Comparison of ENCODE assay signal across 9 cellular contexts in the genomic region with DNA sequence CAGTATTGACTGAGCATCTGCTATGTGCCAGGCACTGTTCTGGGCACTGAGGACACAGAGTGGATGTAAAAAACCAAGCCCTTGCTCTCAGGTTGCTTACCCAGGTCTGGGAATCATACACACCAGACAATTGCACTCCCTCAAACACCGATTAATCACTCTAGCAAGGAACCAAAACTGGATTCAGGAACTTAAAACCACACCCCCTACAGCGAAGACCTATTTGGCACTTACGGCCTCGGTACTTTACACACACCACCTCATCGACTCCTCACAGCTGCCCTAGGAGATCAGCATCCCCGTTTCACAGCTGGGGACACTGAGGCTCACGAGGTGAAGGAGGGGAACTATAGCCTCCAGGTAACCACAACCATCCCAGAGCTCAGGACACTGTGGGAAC. TPM values are rescaled to one million over a fixed set of nuclear protein-coding genes. Genes with fewer than 3 reads are reported as not detected.
DNase-seq lines count a peak whose midpoint lies in the region; ATAC-seq, FAIRE-seq and TF ChIP-seq lines count a peak whose summit lies in the region.
"Had no signal": no experiment of that assay in that cellular context is flagged by ENCODE, and none has a peak within 500 bp of the region (broad histone marks: within the 10 kb centered on the region; RNA-seq: fewer than 3 reads in every experiment).

No MANE protein-coding gene starts in this region.

- TF ChIP-seq POLR2A in lower leg skin (IDR thresholded peaks at IDR 0.05) (no peak), tibial nerve (IDR thresholded peaks at IDR 0.05) (no peak), H54 (IDR thresholded peaks at IDR 0.05; ENCODE audit: low read depth, low read length) (no peak)

- intact Hi-C loops in lower leg skin (cut with DNase I; ENCODE audit: low total_unique reads): no loop called here

- H3K4me1 ChIP-seq in tibial nerve: peaks cover 0 to 65% (median 34%) of the 10 kb centered on the region in 4 donors

- ATAC-seq in GM21390 (IDR thresholded peaks at IDR 0.05; ENCODE audit: unreplicated experiment): no peak

- H3K27ac ChIP-seq in tibial nerve: peak overlapping the region; percentile 27 to 94 (median 90)
- H3K27ac ChIP-seq: pancreas had no signal

- H3K36me3 ChIP-seq in tibial nerve (no peaks in the 10 kb centered on the region), MG63 (no peaks in the 10 kb centered on the region)
- H3K36me3 ChIP-seq: pancreas had no signal

- in situ Hi-C loops in astrocyte of the spinal cord (cut with HindIII; ENCODE audit: low sequenced_read_pairs): no loop called here

- no peak for TF ChIP-seq EP300 in tibial nerve (IDR thresholded peaks at IDR 0.05)

- H3K27ac Mint-ChIP-seq in activated naive CD4-positive, alpha-beta T cell treated with anti-CD3 and anti-CD28 coated beads, Interleukin-2, amount 50 U/mL, for 24 hours: peak overlapping the region; percentile 51

- no peaks in the 10 kb centered on the region for H3K9me3 Mint-ChIP-seq in activated naive CD4-positive, alpha-beta T cell treated with anti-CD3 and anti-CD28 coated beads, Interleukin-2, amount 50 U/mL, for 24 hours

- WGBS in lower leg skin, 2 donors: 29 to 54% methylated on average over 7 of the region's 7 CpGs
- WGBS in tibial nerve, 2 donors: 34 to 38% methylated on average over 7 of the region's 7 CpGs

- no peak for FAIRE-seq in H54 (lab: Jason Lieb, UNC)
- FAIRE-seq: pancreas had no signal

- H3K4me3 Mint-ChIP-seq in activated naive CD4-positive, alpha-beta T cell treated with anti-CD3 and anti-CD28 coated beads, Interleukin-2, amount 50 U/mL, for 24 hours: peak overlapping the region; percentile 96

- no peaks in the 10 kb centered on the region for H3K27me3 Mint-ChIP-seq in activated naive CD4-positive, alpha-beta T cell treated with anti-CD3 and anti-CD28 coated beads, Interleukin-2, amount 50 U/mL, for 24 hours

- H3K4me3 ChIP-seq in astrocyte of the spinal cord (ENCODE audit: low read depth, low read length) (peak overlapping the region; percentile 72), lower leg skin (ENCODE audit: low read depth, poor library complexity, severe bottlenecking) (peak overlapping the region; percentile 39), tibial nerve (peak overlapping the region in 3 of 4 donors; percentile 80 to 92 (median 88)), MG63 (no peak overlapping the region; the same call in 1 of the 2 replicates)

- peaks cover 63% of the 10 kb centered on the region for H3K4me1 Mint-ChIP-seq in activated naive CD4-positive, alpha-beta T cell treated with anti-CD3 and anti-CD28 coated beads, Interleukin-2, amount 50 U/mL, for 24 hours

- TF ChIP-seq CTCF in astrocyte of the spinal cord (IDR thresholded peaks at IDR 0.05; ENCODE audit: low read depth, low read length): no peak
- no peak for TF ChIP-seq CTCF in lower leg skin (IDR thresholded peaks at IDR 0.05)
- no peak for TF ChIP-seq CTCF in tibial nerve (IDR thresholded peaks at IDR 0.05)

- no peak for DNase-seq in activated naive CD4-positive, alpha-beta T cell (lab: John Stamatoyannopoulos, UW)
- DNase-seq in astrocyte of the spinal cord (ENCODE audit: low read depth, low spot score): no peak
- DNase-seq in lower leg skin (ENCODE audit: low spot score in 2 of 2): no peak
- no peak for DNase-seq in tibial nerve (ENCODE audit: low spot score in 2 of 2)
- no peak for DNase-seq in H54 (ENCODE audit: insufficient read length, low spot score)
- no peak for DNase-seq in MG63
- DNase-seq: pancreas had no signal

- H3K27me3 ChIP-seq in tibial nerve: no peaks in the 10 kb centered on the region
- no peaks in the 10 kb centered on the region for H3K27me3 ChIP-seq in MG63
- H3K27me3 ChIP-seq: pancreas had no signal

- no peaks in the 10 kb centered on the region for H3K36me3 Mint-ChIP-seq in activated naive CD4-positive, alpha-beta T cell treated with anti-CD3 and anti-CD28 coated beads, Interleukin-2, amount 50 U/mL, for 24 hours

- H3K9me3 ChIP-seq in tibial nerve (no peaks in the 10 kb centered on the region), MG63 (no peaks in the 10 kb centered on the region)
- H3K9me3 ChIP-seq: pancreas had no signal

RNA-seq across cellular contexts. Expression of a gene that starts 1.6 kb away (rescaled TPM):
- total RNA-seq in lower leg skin (100 to 1,000 TPM; 536 to 775 (median 660) TPM), tibial nerve (10 to 100 TPM; 42.0 to 71.7 (median 49.7) TPM)
- 24.0 and 34.2 TPM in 2 replicates for total RNA-seq in MG63 (2014; rRNA removed; shearing (Covaris generic); ENCODE audit: low replicate concordance)

RNA-seq across cellular contexts. Expression of a gene that starts 21.3 kb away (rescaled TPM):
- total RNA-seq in lower leg skin: 10 to 100 TPM; 28.3 to 61.5 (median 36.3) TPM
- 10 to 100 TPM; 11.4 to 39.6 (median 21.1) TPM for total RNA-seq in tibial nerve
- total RNA-seq in MG63 (2014; rRNA removed; shearing (Covaris generic); ENCODE audit: low replicate concordance): 3.6 and 4.0 TPM in 2 replicates

RNA-seq across cellular contexts. Expression of a gene that starts 45.6 kb away (rescaled TPM):
- total RNA-seq in lower leg skin: 10 to 100 TPM in 1 of 4 donors, 1 to 10 TPM in 3; 6.6 to 10.9 (median 8.1) TPM
- total RNA-seq in tibial nerve: 1 to 10 TPM in 2 of 4 donors, under 1 TPM in 2; 0.42 to 3.0 (median 1.4) TPM
- 0.20 and 1.1 TPM in 2 replicates for total RNA-seq in MG63 (2014; rRNA removed; shearing (Covaris generic); ENCODE audit: low replicate concordance)

Comparison
In these comparisons a context has a peak if more than half of its experiments do, and no peak if none do; other contexts are left out.
1. RNA of a gene that starts 1.6 kb away (total RNA-seq): 536 to 775 TPM in lower leg skin; 42.0 to 71.7 TPM in tibial nerve and 24.0 to 34.2 TPM in MG63; every median in the first group is over 4 times any median in the second.